In genomic region chr2:157538073-157538472, GRCh38 we compare ENCODE assay signal across 7 cellular contexts.
"Had no signal": no experiment of that assay in that cellular context is flagged by ENCODE, and none has a peak within 500 bp of the region (broad histone marks: within the 10 kb centered on the region; RNA-seq: fewer than 3 reads in every experiment).

No MANE protein-coding gene starts in this region.

- H3K4me3 ChIP-seq: GM23338, K562 had no signal

- H2AFZ ChIP-seq: GM23338 had no signal

- ATAC-seq: GM23338, HepG2, K562 had no signal

- H3K4me2 ChIP-seq: GM23338 had no signal

- DNase-seq: H9, HCEC 1CT, HFFc6, KG1 had no signal
